Comparison of ENCODE assay signal across 1 cellular context in genomic region chr10:83427101-83427500, GRCh38.
TF ChIP-seq lines count a peak whose summit lies in the region.

No MANE protein-coding gene starts in this region.

TF ChIP-seq in GM23338, 12 proteins besides CTCF, POLR2A, EP300 and RAD21 (continued from another document):
- TF ChIP-seq, protein P1, sequence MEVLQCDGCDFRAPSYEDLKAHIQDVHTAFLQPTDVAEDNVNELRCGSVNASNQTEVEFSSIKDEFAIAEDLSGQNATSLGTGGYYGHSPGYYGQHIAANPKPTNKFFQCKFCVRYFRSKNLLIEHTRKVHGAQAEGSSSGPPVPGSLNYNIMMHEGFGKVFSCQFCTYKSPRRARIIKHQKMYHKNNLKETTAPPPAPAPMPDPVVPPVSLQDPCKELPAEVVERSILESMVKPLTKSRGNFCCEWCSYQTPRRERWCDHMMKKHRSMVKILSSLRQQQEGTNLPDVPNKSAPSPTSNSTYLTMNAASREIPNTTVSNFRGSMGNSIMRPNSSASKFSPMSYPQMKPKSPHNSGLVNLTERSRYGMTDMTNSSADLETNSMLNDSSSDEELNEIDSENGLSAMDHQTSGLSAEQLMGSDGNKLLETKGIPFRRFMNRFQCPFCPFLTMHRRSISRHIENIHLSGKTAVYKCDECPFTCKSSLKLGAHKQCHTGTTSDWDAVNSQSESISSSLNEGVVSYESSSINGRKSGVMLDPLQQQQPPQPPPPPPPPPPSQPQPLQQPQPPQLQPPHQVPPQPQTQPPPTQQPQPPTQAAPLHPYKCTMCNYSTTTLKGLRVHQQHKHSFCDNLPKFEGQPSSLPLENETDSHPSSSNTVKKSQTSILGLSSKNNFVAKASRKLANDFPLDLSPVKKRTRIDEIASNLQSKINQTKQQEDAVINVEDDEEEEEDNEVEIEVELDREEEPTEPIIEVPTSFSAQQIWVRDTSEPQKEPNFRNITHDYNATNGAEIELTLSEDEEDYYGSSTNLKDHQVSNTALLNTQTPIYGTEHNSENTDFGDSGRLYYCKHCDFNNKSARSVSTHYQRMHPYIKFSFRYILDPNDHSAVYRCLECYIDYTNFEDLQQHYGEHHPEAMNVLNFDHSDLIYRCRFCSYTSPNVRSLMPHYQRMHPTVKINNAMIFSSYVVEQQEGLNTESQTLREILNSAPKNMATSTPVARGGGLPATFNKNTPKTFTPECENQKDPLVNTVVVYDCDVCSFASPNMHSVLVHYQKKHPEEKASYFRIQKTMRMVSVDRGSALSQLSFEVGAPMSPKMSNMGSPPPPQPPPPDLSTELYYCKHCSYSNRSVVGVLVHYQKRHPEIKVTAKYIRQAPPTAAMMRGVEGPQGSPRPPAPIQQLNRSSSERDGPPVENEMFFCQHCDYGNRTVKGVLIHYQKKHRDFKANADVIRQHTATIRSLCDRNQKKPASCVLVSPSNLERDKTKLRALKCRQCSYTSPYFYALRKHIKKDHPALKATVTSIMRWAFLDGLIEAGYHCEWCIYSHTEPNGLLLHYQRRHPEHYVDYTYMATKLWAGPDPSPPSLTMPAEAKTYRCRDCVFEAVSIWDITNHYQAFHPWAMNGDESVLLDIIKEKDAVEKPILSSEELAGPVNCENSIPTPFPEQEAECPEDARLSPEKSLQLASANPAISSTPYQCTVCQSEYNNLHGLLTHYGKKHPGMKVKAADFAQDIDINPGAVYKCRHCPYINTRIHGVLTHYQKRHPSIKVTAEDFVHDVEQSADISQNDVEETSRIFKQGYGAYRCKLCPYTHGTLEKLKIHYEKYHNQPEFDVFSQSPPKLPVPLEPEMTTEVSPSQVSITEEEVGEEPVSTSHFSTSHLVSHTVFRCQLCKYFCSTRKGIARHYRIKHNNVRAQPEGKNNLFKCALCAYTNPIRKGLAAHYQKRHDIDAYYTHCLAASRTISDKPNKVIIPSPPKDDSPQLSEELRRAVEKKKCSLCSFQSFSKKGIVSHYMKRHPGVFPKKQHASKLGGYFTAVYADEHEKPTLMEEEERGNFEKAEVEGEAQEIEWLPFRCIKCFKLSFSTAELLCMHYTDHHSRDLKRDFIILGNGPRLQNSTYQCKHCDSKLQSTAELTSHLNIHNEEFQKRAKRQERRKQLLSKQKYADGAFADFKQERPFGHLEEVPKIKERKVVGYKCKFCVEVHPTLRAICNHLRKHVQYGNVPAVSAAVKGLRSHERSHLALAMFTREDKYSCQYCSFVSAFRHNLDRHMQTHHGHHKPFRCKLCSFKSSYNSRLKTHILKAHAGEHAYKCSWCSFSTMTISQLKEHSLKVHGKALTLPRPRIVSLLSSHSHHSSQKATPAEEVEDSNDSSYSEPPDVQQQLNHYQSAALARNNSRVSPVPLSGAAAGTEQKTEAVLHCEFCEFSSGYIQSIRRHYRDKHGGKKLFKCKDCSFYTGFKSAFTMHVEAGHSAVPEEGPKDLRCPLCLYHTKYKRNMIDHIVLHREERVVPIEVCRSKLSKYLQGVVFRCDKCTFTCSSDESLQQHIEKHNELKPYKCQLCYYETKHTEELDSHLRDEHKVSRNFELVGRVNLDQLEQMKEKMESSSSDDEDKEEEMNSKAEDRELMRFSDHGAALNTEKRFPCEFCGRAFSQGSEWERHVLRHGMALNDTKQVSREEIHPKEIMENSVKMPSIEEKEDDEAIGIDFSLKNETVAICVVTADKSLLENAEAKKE (CRISPR knock-in tag; IDR thresholded peaks at IDR 0.05): no peak
- TF ChIP-seq JUNB (IDR thresholded peaks at IDR 0.05; ENCODE audit: unreplicated experiment) (no peak), POLR2AphosphoS5 (IDR thresholded peaks at IDR 0.05; ENCODE audit: low read depth) (no peak), ZNF114 (CRISPR knock-in tag; IDR thresholded peaks at IDR 0.05) (no peak), ETS1 (IDR thresholded peaks at IDR 0.05) (no peak), EZH2 (IDR thresholded peaks at IDR 0.05; ENCODE audit: low read depth, unreplicated experiment) (no peak), STAT1 (IDR thresholded peaks at IDR 0.05; ENCODE audit: unreplicated experiment) (no peak), NANOG (IDR thresholded peaks at IDR 0.05; ENCODE audit: borderline replicate concordance) (no peak), ZNF331 (CRISPR knock-in tag; IDR thresholded peaks at IDR 0.05; ENCODE audit: low read depth) (no peak), EZH2phosphoT487 (IDR thresholded peaks at IDR 0.05; ENCODE audit: unreplicated experiment) (no peak)
